10 cellular contexts compared by ENCODE assay signal in the genomic region with DNA sequence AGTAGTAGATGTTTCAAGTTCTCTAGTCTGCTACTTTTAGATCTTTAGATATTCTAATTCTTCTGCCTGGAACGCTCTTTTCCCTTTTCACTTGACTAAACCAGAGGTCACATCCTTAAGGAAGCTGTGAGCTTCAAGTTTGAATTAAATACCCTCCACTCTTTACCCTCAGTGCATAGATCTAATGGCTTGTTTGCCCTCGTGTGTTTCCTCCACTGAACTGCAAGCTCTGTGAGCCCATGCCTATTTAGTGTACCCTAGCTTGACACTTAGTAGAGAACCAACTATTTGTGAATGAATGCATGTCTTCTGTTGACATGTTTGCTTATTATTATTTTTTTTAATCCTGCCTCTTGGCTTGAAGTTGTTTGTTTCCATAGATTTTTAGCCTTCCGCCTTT.
DNase-seq lines count a peak whose midpoint lies in the region; ATAC-seq, FAIRE-seq and TF ChIP-seq lines count a peak whose summit lies in the region.
"Had no signal": no experiment of that assay in that cellular context is flagged by ENCODE, and none has a peak within 500 bp of the region (broad histone marks: within the 10 kb centered on the region; RNA-seq: fewer than 3 reads in every experiment).

No MANE protein-coding gene starts in this region.

- no peaks in the 10 kb centered on the region for H3K79me2 ChIP-seq in DOHH2 (ENCODE audit: control insufficient read depth, low read length)

- H3F3A ChIP-seq in DOHH2 (ENCODE audit: control insufficient read depth, insufficient read depth) = no peaks in the 10 kb centered on the region; the same call in 1 of the 2 replicates

- H3K27ac ChIP-seq in DOHH2 (ENCODE audit: low read depth, low read length) (no peak overlapping the region), kidney (ENCODE audit: low read depth in 2 of 2, low read length in 2 of 2) (no peak overlapping the region), colonic mucosa (no peak overlapping the region)

- H3K4me1 ChIP-seq in DOHH2 (ENCODE audit: control insufficient read depth, low read length) (no peaks in the 10 kb centered on the region), kidney (ENCODE audit: control insufficient read depth in 1 of 2, insufficient read depth in 1 of 2, low read depth in 1 of 2, low read length in 2 of 2) (no peaks in the 10 kb centered on the region), colonic mucosa (no peaks in the 10 kb centered on the region)

- ATAC-seq in SK-N-SH treated with all-trans-retinoic acid at 6 μM for 48 hours (peak; percentile 78), GM19324 (IDR thresholded peaks at IDR 0.05; ENCODE audit: low FRiP score, unreplicated experiment) (no peak), GM21723 (IDR thresholded peaks at IDR 0.05; ENCODE audit: unreplicated experiment) (no peak)

- no peaks in the 10 kb centered on the region for H4K20me1 ChIP-seq in DOHH2 (ENCODE audit: control insufficient read depth, insufficient read depth, low read depth, low read length)

- H3K9me3 ChIP-seq in DOHH2 (ENCODE audit: control insufficient read depth, insufficient read depth, low read length) (no peaks in the 10 kb centered on the region), kidney (ENCODE audit: control insufficient read depth in 1 of 2, low read length in 2 of 2) (no peaks in the 10 kb centered on the region), colonic mucosa (no peaks in the 10 kb centered on the region)

- peak; percentile 13 for FAIRE-seq in kidney (lab: Jason Lieb, UNC)

- H3K36me3 ChIP-seq in DOHH2 (ENCODE audit: control insufficient read depth, low read length) = peaks cover 6% of the 10 kb centered on the region
- H3K36me3 ChIP-seq in kidney (ENCODE audit: control insufficient read depth in 1 of 2, insufficient read depth in 2 of 2, low read length in 2 of 2) = peaks cover 4 to 5% of the 10 kb centered on the region in 2 donors
- peaks cover 9% of the 10 kb centered on the region for H3K36me3 ChIP-seq in colonic mucosa

- H3K9ac ChIP-seq in kidney (ENCODE audit: low read length in 2 of 2) (no peak overlapping the region), colonic mucosa (ENCODE audit: low read depth in 2 of 2, low read length in 2 of 2) (no peak overlapping the region)

- DNase-seq in HCEC 1CT (peak; percentile 15), kidney (no peak), GF-D8 (lab: John Stamatoyannopoulos, UW) (no peak), colonic mucosa (no peak)
- DNase-seq: activated T-cell treated with anti-CD3 and anti-CD28 coated beads for 4 hours, NCI-H187 had no signal

- H3K27me3 ChIP-seq in DOHH2 (ENCODE audit: control insufficient read depth, low read length) (no peaks in the 10 kb centered on the region), colonic mucosa (no peaks in the 10 kb centered on the region)

- peak; percentile 39 for TF ChIP-seq CTCF in DOHH2 (IDR thresholded peaks at IDR 0.05; ENCODE audit: low read depth, low read length, poor library complexity, severe bottlenecking)
- TF ChIP-seq CTCF in kidney (IDR thresholded peaks at IDR 0.05; ENCODE audit: borderline replicate concordance, extremely low read depth, insufficient read depth) = peak; percentile 37
- no peak for TF ChIP-seq CTCF in colonic mucosa (IDR thresholded peaks at IDR 0.05)

- intact Hi-C loops in kidney (cut with DNase I) (no loop called here), colonic mucosa (cut with DNase I) (loop anchor here (10.0 kb wide), 1 partner anchor 506 kb away; no protein-coding TSS in a partner anchor)

- H3K4me3 ChIP-seq in DOHH2 (ENCODE audit: low read length) (no peak overlapping the region), kidney (ENCODE audit: low read length in 2 of 2) (no peak overlapping the region), colonic mucosa (no peak overlapping the region)

- no peak overlapping the region for H3K4me2 ChIP-seq in DOHH2 (ENCODE audit: low read length)

- no peaks in the 10 kb centered on the region for H3K9me2 ChIP-seq in DOHH2 (replicated peaks; ENCODE audit: control insufficient read depth, low read length)

TF ChIP-seq in SK-N-SH treated with all-trans-retinoic acid at 6 μM for 48 hours, 23 proteins besides CTCF, POLR2A, EP300 and RAD21:
- TF ChIP-seq ZNF70 (CRISPR knock-in tag; IDR thresholded peaks at IDR 0.05) (peak; percentile 76), ZNF8 (CRISPR knock-in tag; IDR thresholded peaks at IDR 0.05) (peak; percentile 13; the same call in 1 of the 2 replicates), TOX (CRISPR knock-in tag; IDR thresholded peaks at IDR 0.05; ENCODE audit: borderline replicate concordance) (no peak), GLIS3 (CRISPR knock-in tag; IDR thresholded peaks at IDR 0.05) (peak; percentile 35; the same call in 1 of the 2 replicates)
TF ChIP-seq in SK-N-SH treated with all-trans-retinoic acid at 6 μM for 48 hours: peak in this region for 3.
